Comparison of ENCODE assay signal across 8 cellular contexts in the genomic region with DNA sequence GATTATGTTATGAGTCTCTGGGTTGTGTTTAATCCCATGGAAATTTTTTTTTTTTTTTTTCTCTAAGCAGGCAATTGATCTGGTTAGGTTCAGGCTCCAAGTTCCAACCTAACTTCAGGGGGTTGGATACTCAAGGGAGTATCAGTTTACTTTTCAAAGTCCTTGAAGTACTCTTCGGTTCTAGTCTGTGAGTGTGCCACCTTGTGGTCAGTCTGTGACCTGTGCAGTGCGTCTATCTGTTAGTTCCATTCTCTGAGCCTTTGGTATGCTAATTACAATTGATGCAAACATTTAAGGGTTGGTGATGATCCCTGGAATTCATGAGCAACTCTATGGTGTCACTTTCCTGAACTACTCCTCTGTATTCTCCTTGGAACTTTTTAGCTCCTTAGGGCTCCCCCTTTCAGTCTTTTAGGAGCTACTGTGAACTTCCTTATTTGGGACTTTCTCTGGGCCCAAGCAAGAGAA.
DNase-seq lines count a peak whose midpoint lies in the region; ATAC-seq, FAIRE-seq and TF ChIP-seq lines count a peak whose summit lies in the region.

No MANE protein-coding gene starts in this region.

- intact Hi-C loops in MCF 10A (cut with micrococcal nuclease) (loop anchor here (1.0 to 10.0 kb wide), 3 partner anchors 338 to 1371 kb away; no protein-coding TSS in a partner anchor), breast epithelium (cut with DNase I; ENCODE audit: low total_unique reads) (no loop called here)
- intact Hi-C loops in activated CD4-positive, alpha-beta memory T cell treated with anti-CD3 and anti-CD28 coated beads for 36 hours (cut with micrococcal nuclease): loop anchor here (10.0 kb wide), 1 partner anchor 1371 kb away; no protein-coding TSS in a partner anchor

- no peak overlapping the region for H3K4me3 Mint-ChIP-seq in MCF 10A (ENCODE audit: unreplicated experiment)
- no peak overlapping the region for H3K4me3 Mint-ChIP-seq in activated CD4-positive, alpha-beta memory T cell treated with anti-CD3 and anti-CD28 coated beads for 36 hours

- H3K27me3 ChIP-seq in breast epithelium: no peaks in the 10 kb centered on the region
- H3K27me3 ChIP-seq in kidney epithelial cell (ENCODE audit: control insufficient read depth, insufficient read depth, low read length): no peaks in the 10 kb centered on the region

- CTCF ChIA-PET in MCF 10A (lab: Yijun Ruan, JAX): interaction anchor here (0.6 to 1.0 kb wide), 8 partner anchors 108 to 1372 kb away, joined by 3 to 6 read pairs (median 3); no protein-coding TSS in a partner anchor
- CTCF ChIA-PET in activated CD4-positive, alpha-beta memory T cell treated with anti-CD3 and anti-CD28 coated beads for 36 hours (lab: Charles Lee): no interaction called here

- POLR2A ChIA-PET in MCF 10A (lab: Yijun Ruan, JAX): no interaction called here
- POLR2A ChIA-PET in activated CD4-positive, alpha-beta memory T cell treated with anti-CD3 and anti-CD28 coated beads for 36 hours (lab: Charles Lee): no interaction called here

- FAIRE-seq in HTR-8/SVneo (lab: Jason Lieb, UNC): peak; percentile 9

- H3K9me3 Mint-ChIP-seq in MCF 10A (ENCODE audit: unreplicated experiment): no peaks in the 10 kb centered on the region
- peaks cover 12% of the 10 kb centered on the region for H3K9me3 Mint-ChIP-seq in activated CD4-positive, alpha-beta memory T cell treated with anti-CD3 and anti-CD28 coated beads for 36 hours

- H3K36me3 ChIP-seq in breast epithelium (no peaks in the 10 kb centered on the region), kidney epithelial cell (ENCODE audit: control insufficient read depth, insufficient read depth, low read length) (no peaks in the 10 kb centered on the region)

- no peak overlapping the region for H3K27ac ChIP-seq in breast epithelium

- no peaks in the 10 kb centered on the region for H3K27me3 Mint-ChIP-seq in MCF 10A (ENCODE audit: insufficient read depth, unreplicated experiment)
- H3K27me3 Mint-ChIP-seq in activated CD4-positive, alpha-beta memory T cell treated with anti-CD3 and anti-CD28 coated beads for 36 hours: no peaks in the 10 kb centered on the region

- DNase-seq in MCF 10A (ENCODE audit: unreplicated experiment) (peak; percentile 62), breast epithelium (ENCODE audit: low spot score in 2 of 2) (no peak), HTR-8/SVneo (ENCODE audit: insufficient read length, low spot score) (peak; percentile 26), kidney epithelial cell (ENCODE audit: low read depth) (no peak), 8988T (no peak)
- peak; percentile 17 for DNase-seq in activated CD4-positive, alpha-beta memory T cell treated with anti-CD3 and anti-CD28 coated beads for 36 hours

- peaks cover 0 to 3% of the 10 kb centered on the region in 2 donors for H3K9me3 ChIP-seq in breast epithelium

- no peaks in the 10 kb centered on the region for H3K4me1 ChIP-seq in breast epithelium

- H3K4me1 Mint-ChIP-seq in MCF 10A (ENCODE audit: insufficient read depth, unreplicated experiment): no peaks in the 10 kb centered on the region
- no peaks in the 10 kb centered on the region for H3K4me1 Mint-ChIP-seq in activated CD4-positive, alpha-beta memory T cell treated with anti-CD3 and anti-CD28 coated beads for 36 hours (ENCODE audit: low read depth)

- no peak for ATAC-seq in GM18505 (IDR thresholded peaks at IDR 0.05; ENCODE audit: unreplicated experiment)
- ATAC-seq in GM19455 (IDR thresholded peaks at IDR 0.05; ENCODE audit: unreplicated experiment): no peak

- peak; percentile 32 for TF ChIP-seq CTCF in MCF 10A (IDR thresholded peaks at IDR 0.05; ENCODE audit: unreplicated experiment)
- peak in 1 of 3 donors; percentile 19 for TF ChIP-seq CTCF in breast epithelium (IDR thresholded peaks at IDR 0.05)
- peak; percentile 49 for TF ChIP-seq CTCF in kidney epithelial cell (IDR thresholded peaks at IDR 0.05; ENCODE audit: insufficient read depth, low read length, poor library complexity, severe bottlenecking)

- no peak overlapping the region for H3K27ac Mint-ChIP-seq in MCF 10A (ENCODE audit: low read depth, unreplicated experiment)
- no peak overlapping the region for H3K27ac Mint-ChIP-seq in activated CD4-positive, alpha-beta memory T cell treated with anti-CD3 and anti-CD28 coated beads for 36 hours

- no peak for TF ChIP-seq POLR2A in breast epithelium (IDR thresholded peaks at IDR 0.05)
- no peak for TF ChIP-seq POLR2A in GM18505 (IDR thresholded peaks at IDR 0.05; ENCODE audit: borderline replicate concordance, extremely low read depth, insufficient read depth, insufficient read length)

- no peak overlapping the region for H3K4me3 ChIP-seq in breast epithelium
- no peak overlapping the region for H3K4me3 ChIP-seq in kidney epithelial cell (ENCODE audit: low read depth, low read length)

- H3K36me3 Mint-ChIP-seq in MCF 10A (ENCODE audit: insufficient read depth, unreplicated experiment): peaks cover 6% of the 10 kb centered on the region
- no peaks in the 10 kb centered on the region for H3K36me3 Mint-ChIP-seq in activated CD4-positive, alpha-beta memory T cell treated with anti-CD3 and anti-CD28 coated beads for 36 hours

- BruUV-seq in MCF 10A (replicated peaks; lab: Mats Ljungman, UMichigan): no TSS peak

Comparison
In these comparisons a context has a peak if more than half of its experiments do, and no peak if none do; other contexts are left out.
1. DNase-seq: peak in MCF 10A (single experiment), HTR-8/SVneo (single experiment) and activated CD4-positive, alpha-beta memory T cell treated with anti-CD3 and anti-CD28 coated beads for 36 hours (single experiment); none in breast epithelium (0 of 2), kidney epithelial cell (single experiment) and 8988T (single experiment).